15 cellular contexts compared by ENCODE assay signal in the genomic region with DNA sequence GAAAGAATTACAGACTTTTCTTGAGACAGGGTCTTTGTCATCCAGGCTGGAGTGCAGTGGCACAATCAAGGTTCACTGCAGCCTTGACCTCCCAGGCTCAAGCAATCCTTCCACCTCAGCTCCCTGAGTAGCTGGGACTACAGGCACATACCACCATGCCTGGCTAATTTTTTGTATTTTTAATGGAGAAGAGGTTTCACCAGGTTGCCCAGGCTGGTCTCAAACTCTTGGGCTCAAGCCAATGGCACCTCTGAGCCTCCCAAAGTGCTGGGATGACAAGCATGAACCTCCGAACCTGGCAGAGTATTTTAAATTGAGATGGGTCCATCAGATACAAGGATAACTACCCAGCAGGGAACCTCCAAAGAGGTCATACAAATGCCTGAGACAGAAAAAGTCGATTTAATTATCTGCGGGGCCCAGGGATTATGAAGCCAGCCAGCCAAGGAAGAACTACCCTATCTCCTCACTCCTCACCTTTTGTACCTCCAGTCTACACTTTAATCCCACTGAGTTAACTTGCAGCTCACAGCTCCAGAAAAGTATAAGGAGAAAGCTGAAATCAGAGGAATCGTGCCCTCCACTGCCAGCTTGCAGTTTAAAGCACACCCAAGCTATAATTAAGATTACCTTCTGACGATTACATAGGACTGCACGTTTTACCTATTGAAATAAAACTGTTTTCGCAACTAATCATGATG. TPM values are rescaled to one million over a fixed set of nuclear protein-coding genes. Genes with fewer than 3 reads are reported as not detected.
A peak's percentile ranks its signal among the peaks of the same experiment; 100 is the strongest.
DNase-seq lines count a peak whose midpoint lies in the region; ATAC-seq and TF ChIP-seq lines count a peak whose summit lies in the region.
"Had no signal": no experiment of that assay in that cellular context is flagged by ENCODE, and none has a peak within 500 bp of the region (broad histone marks: within the 10 kb centered on the region; RNA-seq: fewer than 3 reads in every experiment).

No MANE protein-coding gene starts in this region.

- TSS peak; percentile 0 for BruUV-seq in MCF 10A (replicated peaks; lab: Mats Ljungman, UMichigan)

- H3K4me1 Mint-ChIP-seq in MCF 10A (ENCODE audit: insufficient read depth, unreplicated experiment), result peaks cover 20% of the 10 kb centered on the region
- peaks cover 27% of the 10 kb centered on the region for H3K4me1 Mint-ChIP-seq in WTC11
- H3K4me1 Mint-ChIP-seq in stimulated activated naive B cell treated with anti-CD40 and anti-IgM and Interleukin-4, amounts not matched to agents 10 μg/mL and 1 μg/mL and 100 μg/mL, for 72 hours, result peaks cover 21 to 34% of the 10 kb centered on the region in 2 donors

- H3K27me3 Mint-ChIP-seq in MCF 10A (ENCODE audit: insufficient read depth, unreplicated experiment), result no peaks in the 10 kb centered on the region
- no peaks in the 10 kb centered on the region for H3K27me3 Mint-ChIP-seq in WTC11 (ENCODE audit: low read depth)
- no peaks in the 10 kb centered on the region for H3K27me3 Mint-ChIP-seq in stimulated activated naive B cell treated with anti-CD40 and anti-IgM and Interleukin-4, amounts not matched to agents 10 μg/mL and 1 μg/mL and 100 μg/mL, for 72 hours
- H3K27me3 Mint-ChIP-seq: dendritic cell treated with granulocyte-macrophage colony-stimulating factor and Interleukin-4, amounts not matched to agents 40 ng/mL and 50 ng/mL, for 4 days had no signal

- no peaks in the 10 kb centered on the region for H3K9me3 Mint-ChIP-seq in MCF 10A (ENCODE audit: unreplicated experiment)
- no peaks in the 10 kb centered on the region for H3K9me3 Mint-ChIP-seq in WTC11
- no peaks in the 10 kb centered on the region for H3K9me3 Mint-ChIP-seq in stimulated activated naive B cell treated with anti-CD40 and anti-IgM and Interleukin-4, amounts not matched to agents 10 μg/mL and 1 μg/mL and 100 μg/mL, for 72 hours
- H3K9me3 Mint-ChIP-seq: dendritic cell treated with granulocyte-macrophage colony-stimulating factor and Interleukin-4, amounts not matched to agents 40 ng/mL and 50 ng/mL, for 4 days had no signal

- H3K4me1 ChIP-seq in breast epithelium, result no peaks in the 10 kb centered on the region
- H3K4me1 ChIP-seq: pancreas had no signal

- H3K27me3 ChIP-seq in breast epithelium, result no peaks in the 10 kb centered on the region
- H3K27me3 ChIP-seq: hepatocyte, pancreas had no signal

- intact Hi-C loops in MCF 10A (cut with micrococcal nuclease), result no loop called here
- intact Hi-C loops in breast epithelium (cut with DNase I; ENCODE audit: low total_unique reads), result no loop called here
- intact Hi-C loops in left ventricle myocardium superior (cut with micrococcal nuclease), result no loop called here

- H3K4me3 ChIP-seq in breast epithelium, result no peak overlapping the region
- H3K4me3 ChIP-seq: hepatocyte, pancreas had no signal

- H3K4me3 Mint-ChIP-seq in MCF 10A (ENCODE audit: unreplicated experiment) (no peak overlapping the region), WTC11 (no peak overlapping the region)
- H3K4me3 Mint-ChIP-seq in stimulated activated naive B cell treated with anti-CD40 and anti-IgM and Interleukin-4, amounts not matched to agents 10 μg/mL and 1 μg/mL and 100 μg/mL, for 72 hours, result no peak overlapping the region
- H3K4me3 Mint-ChIP-seq: activated CD8-positive, alpha-beta T cell treated with anti-CD3 and anti-CD28 coated beads, Interleukin-2, amount 10 ng/mL, durations not matched to agents 7 days and 5 days; dendritic cell treated with granulocyte-macrophage colony-stimulating factor and Interleukin-4, amounts not matched to agents 40 ng/mL and 50 ng/mL, for 4 days had no signal

- no peak for TF ChIP-seq POLR2A in breast epithelium (IDR thresholded peaks at IDR 0.05)

- DNase-seq in MCF 10A (ENCODE audit: unreplicated experiment) (no peak), breast epithelium (ENCODE audit: low spot score in 2 of 2) (no peak), WTC11 (ENCODE audit: low spot score) (no peak), cerebellum (ENCODE audit: low spot score) (no peak), left ventricle myocardium superior (no peak)
- no peak for DNase-seq in stimulated activated naive B cell treated with anti-CD40 and anti-IgM and Interleukin-4, amounts not matched to agents 10 μg/mL and 1 μg/mL and 100 μg/mL, for 72 hours
- DNase-seq: activated CD8-positive, alpha-beta T cell treated with anti-CD3 and anti-CD28 coated beads, Interleukin-2, amount 10 ng/mL, durations not matched to agents 7 days and 5 days; GOT3; NCI-H1092; NCI-H774; pancreas; Right ventricle myocardium superior; small intestine had no signal

- H3K27ac Mint-ChIP-seq in MCF 10A (ENCODE audit: low read depth, unreplicated experiment), result peak overlapping the region; percentile 49
- H3K27ac Mint-ChIP-seq in WTC11, result peak overlapping the region; percentile 27; the same call in 1 of the 2 replicates
- H3K27ac Mint-ChIP-seq in stimulated activated naive B cell treated with anti-CD40 and anti-IgM and Interleukin-4, amounts not matched to agents 10 μg/mL and 1 μg/mL and 100 μg/mL, for 72 hours, result peak overlapping the region; percentile 79
- H3K27ac Mint-ChIP-seq: activated CD8-positive, alpha-beta T cell treated with anti-CD3 and anti-CD28 coated beads, Interleukin-2, amount 10 ng/mL, durations not matched to agents 7 days and 5 days; dendritic cell treated with granulocyte-macrophage colony-stimulating factor and Interleukin-4, amounts not matched to agents 40 ng/mL and 50 ng/mL, for 4 days had no signal

- CTCF ChIA-PET in MCF 10A (lab: Yijun Ruan, JAX), result interaction anchor here (1.1 to 1.4 kb wide), 2 partner anchors 10 to 18 kb away, joined by 4 to 6 read pairs; no protein-coding TSS in a partner anchor
- CTCF ChIA-PET in WTC11 (lab: Charles Lee), result no interaction called here

- H3K9me3 ChIP-seq in breast epithelium, result no peaks in the 10 kb centered on the region
- H3K9me3 ChIP-seq: pancreas had no signal

- H3K36me3 ChIP-seq in breast epithelium, result peaks cover 4% of the 10 kb centered on the region

- ATAC-seq in WTC11 (no peak), left ventricle myocardium superior (no peak)
- no peak for ATAC-seq in stimulated activated naive B cell treated with anti-CD40 and anti-IgM and Interleukin-4, amounts not matched to agents 10 μg/mL and 1 μg/mL and 100 μg/mL, for 72 hours (replicated peaks)
- ATAC-seq: activated CD8-positive, alpha-beta T cell treated with anti-CD3 and anti-CD28 coated beads, Interleukin-2, amount 10 ng/mL, durations not matched to agents 7 days and 5 days; pancreas had no signal

- TF ChIP-seq CTCF in MCF 10A (IDR thresholded peaks at IDR 0.05; ENCODE audit: unreplicated experiment) (no peak), breast epithelium (IDR thresholded peaks at IDR 0.05) (no peak), WTC11 (IDR thresholded peaks at IDR 0.05) (no peak)

- H3K36me3 Mint-ChIP-seq in MCF 10A (ENCODE audit: insufficient read depth, unreplicated experiment) (peaks cover 77% of the 10 kb centered on the region), WTC11 (peaks cover 62% of the 10 kb centered on the region)
- H3K36me3 Mint-ChIP-seq in stimulated activated naive B cell treated with anti-CD40 and anti-IgM and Interleukin-4, amounts not matched to agents 10 μg/mL and 1 μg/mL and 100 μg/mL, for 72 hours, result peaks cover 41 to 66% of the 10 kb centered on the region in 2 donors

- no peak overlapping the region for H3K27ac ChIP-seq in breast epithelium
- H3K27ac ChIP-seq: hepatocyte, pancreas had no signal

- POLR2A ChIA-PET in MCF 10A (lab: Yijun Ruan, JAX) (interaction anchor here (0.9 to 2.9 kb wide), 8 partner anchors 15 to 227 kb away, joined by 3 to 12 read pairs (median 4); a partner anchor contains a TSS), WTC11 (lab: Charles Lee) (interaction anchor here (0.6 to 2.4 kb wide), 3 partner anchors 24 to 746 kb away, joined by 3 to 16 read pairs (median 4); a partner anchor contains a TSS)

TF ChIP-seq in WTC11, 78 proteins besides CTCF, POLR2A, EP300 and RAD21 (continues in another document):
- TF ChIP-seq, protein P1, sequence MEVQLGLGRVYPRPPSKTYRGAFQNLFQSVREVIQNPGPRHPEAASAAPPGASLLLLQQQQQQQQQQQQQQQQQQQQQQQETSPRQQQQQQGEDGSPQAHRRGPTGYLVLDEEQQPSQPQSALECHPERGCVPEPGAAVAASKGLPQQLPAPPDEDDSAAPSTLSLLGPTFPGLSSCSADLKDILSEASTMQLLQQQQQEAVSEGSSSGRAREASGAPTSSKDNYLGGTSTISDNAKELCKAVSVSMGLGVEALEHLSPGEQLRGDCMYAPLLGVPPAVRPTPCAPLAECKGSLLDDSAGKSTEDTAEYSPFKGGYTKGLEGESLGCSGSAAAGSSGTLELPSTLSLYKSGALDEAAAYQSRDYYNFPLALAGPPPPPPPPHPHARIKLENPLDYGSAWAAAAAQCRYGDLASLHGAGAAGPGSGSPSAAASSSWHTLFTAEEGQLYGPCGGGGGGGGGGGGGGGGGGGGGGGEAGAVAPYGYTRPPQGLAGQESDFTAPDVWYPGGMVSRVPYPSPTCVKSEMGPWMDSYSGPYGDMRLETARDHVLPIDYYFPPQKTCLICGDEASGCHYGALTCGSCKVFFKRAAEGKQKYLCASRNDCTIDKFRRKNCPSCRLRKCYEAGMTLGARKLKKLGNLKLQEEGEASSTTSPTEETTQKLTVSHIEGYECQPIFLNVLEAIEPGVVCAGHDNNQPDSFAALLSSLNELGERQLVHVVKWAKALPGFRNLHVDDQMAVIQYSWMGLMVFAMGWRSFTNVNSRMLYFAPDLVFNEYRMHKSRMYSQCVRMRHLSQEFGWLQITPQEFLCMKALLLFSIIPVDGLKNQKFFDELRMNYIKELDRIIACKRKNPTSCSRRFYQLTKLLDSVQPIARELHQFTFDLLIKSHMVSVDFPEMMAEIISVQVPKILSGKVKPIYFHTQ (CRISPR knock-in tag; IDR thresholded peaks at IDR 0.05), result peak; percentile 79
- TF ChIP-seq EMX1 (CRISPR knock-in tag; IDR thresholded peaks at IDR 0.05), result peak; percentile 24; the same call in 1 of the 2 replicates

RNA-seq across cellular contexts. Expression of a gene that starts 8.1 kb away (rescaled TPM):
- total RNA-seq in MCF 10A (2022), result 2,063 and 2,180 TPM in 2 replicates
- 100 to 1,000 TPM; 165 to 341 (median 206) TPM for total RNA-seq in breast epithelium
- 1,405 to 1,592 TPM (median 1,505 TPM) in 3 replicates for total RNA-seq in WTC11 (2021)
- 1,050 TPM for total RNA-seq in cerebellum
- 619 TPM for total RNA-seq in left ventricle myocardium superior

RNA-seq across cellular contexts. Expression of a gene that starts 14.2 kb away (rescaled TPM):
- total RNA-seq in MCF 10A (2022), result 5.6 and 6.6 TPM in 2 replicates
- 10 to 100 TPM; 16.1 to 25.8 (median 16.7) TPM for total RNA-seq in breast epithelium
- 0.24 to 0.44 TPM (median 0.34 TPM) in 3 replicates for total RNA-seq in WTC11 (2021)
- total RNA-seq in cerebellum, result 0.82 TPM
- total RNA-seq in left ventricle myocardium superior, result 6.4 TPM

RNA-seq across cellular contexts. Expression of a gene that starts 28.8 kb away (rescaled TPM):
- 58.1 and 62.7 TPM in 2 replicates for total RNA-seq in MCF 10A (2022)
- total RNA-seq in breast epithelium, result 100 to 1,000 TPM; 100 to 134 (median 112) TPM
- total RNA-seq in WTC11 (2021), result 27.9 to 31.2 TPM (median 30.2 TPM) in 3 replicates
- 59.7 TPM for total RNA-seq in cerebellum
- 35.9 TPM for total RNA-seq in left ventricle myocardium superior

Comparison
In these comparisons a context has a peak if more than half of its experiments do, and no peak if none do; other contexts are left out.
1. H3K27ac Mint-ChIP-seq: peak in every context shown above with its lines; median percentile 79 in stimulated activated naive B cell treated with anti-CD40 and anti-IgM and Interleukin-4, amounts not matched to agents 10 μg/mL and 1 μg/mL and 100 μg/mL, for 72 hours; 49 in MCF 10A; 27 in WTC11.